10 cellular contexts compared by ENCODE assay signal in the genomic region with DNA sequence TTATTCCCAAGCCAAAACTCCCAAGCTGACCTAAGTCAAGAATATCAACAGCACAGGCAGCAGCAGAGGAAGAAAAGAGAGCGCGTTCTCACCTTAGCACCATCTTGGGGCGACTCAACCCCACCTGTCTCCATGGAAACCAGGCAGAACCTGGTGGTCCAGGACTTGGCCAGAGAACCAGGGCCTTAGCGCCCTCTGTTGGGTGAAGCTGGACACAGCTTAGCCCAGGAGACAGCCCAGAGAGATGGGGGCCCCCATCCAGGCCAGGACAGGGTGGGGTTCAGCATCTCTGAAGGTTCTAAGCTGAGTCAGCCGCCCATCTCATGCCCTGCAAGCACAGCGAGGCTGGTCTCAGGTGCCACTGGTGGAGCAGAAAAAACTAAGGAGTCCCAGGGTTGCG.
DNase-seq lines count a peak whose midpoint lies in the region; ATAC-seq and TF ChIP-seq lines count a peak whose summit lies in the region.
"Had no signal": no experiment of that assay in that cellular context is flagged by ENCODE, and none has a peak within 500 bp of the region (broad histone marks: within the 10 kb centered on the region; RNA-seq: fewer than 3 reads in every experiment).

No MANE protein-coding gene starts in this region.

- H3K9me3 Mint-ChIP-seq in Caco-2 (ENCODE audit: unreplicated experiment) (no peaks in the 10 kb centered on the region), immature natural killer cell (no peaks in the 10 kb centered on the region)
- H3K9me3 Mint-ChIP-seq: activated naive CD4-positive, alpha-beta T cell treated with anti-CD3 and anti-CD28 coated beads, Interleukin-2, amount 50 U/mL, for 24 hours had no signal

- TF ChIP-seq CTCF in Caco-2 (IDR thresholded peaks at IDR 0.05; ENCODE audit: insufficient read depth in 1 of 2, low read depth in 1 of 2, low read length in 1 of 2, severe bottlenecking in 1 of 2, unreplicated experiment in 1 of 2) (peak; percentile 41 to 58), left lung (IDR thresholded peaks at IDR 0.05) (peak in 1 of 2 donors; percentile 14), thyroid gland (IDR thresholded peaks at IDR 0.05) (peak in 1 of 6 experiments; percentile 19)

- H3K4me3 Mint-ChIP-seq in Caco-2 (ENCODE audit: unreplicated experiment): no peak overlapping the region
- H3K4me3 Mint-ChIP-seq in immature natural killer cell: no peak overlapping the region
- H3K4me3 Mint-ChIP-seq: activated naive CD4-positive, alpha-beta T cell treated with anti-CD3 and anti-CD28 coated beads, Interleukin-2, amount 50 U/mL, for 24 hours had no signal

- CTCF ChIA-PET in Caco-2 (lab: Charles Lee): interaction anchor here (1.0 kb wide), 1 partner anchor 23 kb away, joined by 3 read pairs; no protein-coding TSS in a partner anchor

- TF ChIP-seq POLR2A in thyroid gland (IDR thresholded peaks at IDR 0.05): no peak

- no peaks in the 10 kb centered on the region for H3K36me3 ChIP-seq in Caco-2 (ENCODE audit: control insufficient read depth, insufficient read depth, low read length)
- no peaks in the 10 kb centered on the region for H3K36me3 ChIP-seq in left lung
- no peaks in the 10 kb centered on the region for H3K36me3 ChIP-seq in thyroid gland

- H3K27me3 Mint-ChIP-seq in Caco-2 (ENCODE audit: insufficient read depth, unreplicated experiment) (peaks cover 10% of the 10 kb centered on the region), immature natural killer cell (ENCODE audit: low read depth in 3 of 3) (peaks cover 0 to 4% (median 1%) of the 10 kb centered on the region in 3 donors)

- WGBS in thyroid gland, 2 donors: 29 to 37% methylated on average over 6 to 7 of the region's 7 CpGs

- H3K27me3 ChIP-seq in Caco-2 (replicated peaks; ENCODE audit: control insufficient read depth, insufficient read depth, low read length): peaks cover 2% of the 10 kb centered on the region
- peaks cover 0 to 41% of the 10 kb centered on the region in 2 donors for H3K27me3 ChIP-seq in left lung
- H3K27me3 ChIP-seq in thyroid gland: no peaks in the 10 kb centered on the region

- no TSS peak for BruUV-seq in Caco-2 (replicated peaks; lab: Mats Ljungman, UMichigan)

- POLR2A ChIA-PET in Caco-2 (lab: Charles Lee): no interaction called here

- H3K27ac Mint-ChIP-seq in Caco-2 (ENCODE audit: unreplicated experiment) (no peak overlapping the region), immature natural killer cell (no peak overlapping the region)
- H3K27ac Mint-ChIP-seq: activated naive CD4-positive, alpha-beta T cell treated with anti-CD3 and anti-CD28 coated beads, Interleukin-2, amount 50 U/mL, for 24 hours had no signal

- no peaks in the 10 kb centered on the region for H3K36me3 Mint-ChIP-seq in Caco-2 (ENCODE audit: insufficient read depth, unreplicated experiment)
- H3K36me3 Mint-ChIP-seq in immature natural killer cell: no peaks in the 10 kb centered on the region
- H3K36me3 Mint-ChIP-seq: activated naive CD4-positive, alpha-beta T cell treated with anti-CD3 and anti-CD28 coated beads, Interleukin-2, amount 50 U/mL, for 24 hours had no signal

- H3K27ac ChIP-seq in left lung (no peak overlapping the region), thyroid gland (no peak overlapping the region)

- intact Hi-C loops in Caco-2 (cut with micrococcal nuclease; ENCODE audit: unreplicated experiment) (loop anchor here (1.0 to 5.0 kb wide), 2 partner anchors 75 to 97 kb away; no protein-coding TSS in a partner anchor), left lung (cut with DNase I) (no loop called here), thyroid gland (cut with DNase I) (no loop called here)

- no peaks in the 10 kb centered on the region for H3K4me1 Mint-ChIP-seq in Caco-2 (ENCODE audit: low read depth, unreplicated experiment)
- no peaks in the 10 kb centered on the region for H3K4me1 Mint-ChIP-seq in immature natural killer cell
- H3K4me1 Mint-ChIP-seq: activated naive CD4-positive, alpha-beta T cell treated with anti-CD3 and anti-CD28 coated beads, Interleukin-2, amount 50 U/mL, for 24 hours had no signal

- DNase-seq in Caco-2 (peak in 1 of 2 experiments; percentile 25), GM19240 (ENCODE audit: insufficient read length, low spot score) (peak; percentile 31), left lung (no peak), immature natural killer cell (no peak), dedifferentiated amniotic fluid mesenchymal stem cell (ENCODE audit: extremely low spot score) (no peak), thyroid gland (no peak)
- DNase-seq in activated CD4-positive, alpha-beta T cell treated with anti-CD3 and anti-CD28 coated beads, Interleukin-2, amount 50 U/mL, for 48 hours: peak; percentile 18 to 29
- DNase-seq: NCI-H1436 treated with DMSO at 0.1 percent for 48 hours had no signal

- H3K4me3 ChIP-seq in Caco-2 (ENCODE audit: low read depth, low read length) (no peak overlapping the region), left lung (no peak overlapping the region), thyroid gland (replicated peaks in 1 of 3) (no peak overlapping the region)

- H3K9me3 ChIP-seq in Caco-2: no peaks in the 10 kb centered on the region
- H3K9me3 ChIP-seq in left lung: no peaks in the 10 kb centered on the region
- no peaks in the 10 kb centered on the region for H3K9me3 ChIP-seq in thyroid gland

- ATAC-seq in left lung (peak; percentile 33), GM19467 (IDR thresholded peaks at IDR 0.05; ENCODE audit: unreplicated experiment) (no peak)

- H3K4me1 ChIP-seq in Caco-2 (no peaks in the 10 kb centered on the region), left lung (no peaks in the 10 kb centered on the region), thyroid gland (no peaks in the 10 kb centered on the region)

Comparison
In these comparisons a context has a peak if more than half of its experiments do, and no peak if none do; other contexts are left out.
1. DNase-seq: peak in GM19240 (single experiment) and activated CD4-positive, alpha-beta T cell treated with anti-CD3 and anti-CD28 coated beads, Interleukin-2, amount 50 U/mL, for 48 hours (2 of 2); none in left lung (0 of 2), immature natural killer cell (0 of 3), dedifferentiated amniotic fluid mesenchymal stem cell (single experiment) and thyroid gland (0 of 2).